In genomic region chr2:112139033-112139614, GRCh38 we compare ENCODE assay signal across 9 cellular contexts. TPM values are rescaled to one million over a fixed set of nuclear protein-coding genes. Genes with fewer than 3 reads are reported as not detected.
DNase-seq lines count a peak whose midpoint lies in the region; ATAC-seq and TF ChIP-seq lines count a peak whose summit lies in the region.
"Not testable (repeated sequence)": the region's sequence is repeated elsewhere in the genome, so short reads cannot be mapped to it uniquely, and the experiment has no call there.
"Had no signal": no experiment of that assay in that cellular context is flagged by ENCODE, and none has a peak within 500 bp of the region (broad histone marks: within the 10 kb centered on the region; RNA-seq: fewer than 3 reads in every experiment).

No MANE protein-coding gene starts in this region.

- not testable (repeated sequence) for ATAC-seq in left lobe of liver; thoracic aorta (ENCODE audit: insufficient number of reproducible peaks, low FRiP score, low read depth)

- H3K9me3 ChIP-seq in WERI-Rb-1 (ENCODE audit: severe bottlenecking); parathyroid adenoma (ENCODE audit: control insufficient read depth, low read length); thoracic aorta: not testable (repeated sequence)

- peak overlapping the region; percentile 68 for H3K4me2 ChIP-seq in parathyroid adenoma (ENCODE audit: low read length)

- DNase-seq in AG09309 (ENCODE audit: low read depth); H7; WERI-Rb-1; cardiac fibroblast (ENCODE audit: low read depth in 2 of 2); fibroblast of the aortic adventitia (ENCODE audit: low read depth); thoracic aorta (ENCODE audit: low spot score): not testable (repeated sequence)
- peak; percentile 68 for DNase-seq in left lobe of liver (ENCODE audit: low spot score)

- not testable (repeated sequence) for H3K9ac ChIP-seq in parathyroid adenoma

- H3K27ac ChIP-seq in WERI-Rb-1, thoracic aorta: not testable (repeated sequence)
- peak overlapping the region; percentile 61 for H3K27ac ChIP-seq in parathyroid adenoma

- H3K27me3 ChIP-seq in H7 (ENCODE audit: control insufficient read depth, insufficient read depth, low read length): peaks cover 45% of the 10 kb centered on the region
- not testable (repeated sequence) for H3K27me3 ChIP-seq in WERI-Rb-1 (ENCODE audit: insufficient read depth, low read depth, severe bottlenecking); parathyroid adenoma (ENCODE audit: control insufficient read depth, insufficient read depth, low read length); thoracic aorta (replicated peaks; ENCODE audit: insufficient read depth)

- not testable (repeated sequence) for H2AFZ ChIP-seq in parathyroid adenoma

- not testable (repeated sequence) for H3K4me1 ChIP-seq in parathyroid adenoma
- H3K4me1 ChIP-seq in thoracic aorta (ENCODE audit: control insufficient read depth in 1 of 2, low read depth in 2 of 2): peaks cover 0 to 15% of the 10 kb centered on the region in 2 donors

- not testable (repeated sequence) for H3K79me2 ChIP-seq in parathyroid adenoma

- H3K4me3 ChIP-seq in AG09309 (ENCODE audit: control insufficient read depth, low read depth, low read length) (peak overlapping the region; percentile 58), H7 (ENCODE audit: insufficient read depth, low read depth, low read length) (peak overlapping the region; percentile 56; the same call in 1 of the 2 replicates), WERI-Rb-1 (ENCODE audit: low read depth, low read length) (peak overlapping the region; percentile 61), cardiac fibroblast (replicated peaks in 1 of 2; ENCODE audit: low read depth in 2 of 2, low read length in 2 of 2) (peak overlapping the region; percentile 52 to 53), fibroblast of the aortic adventitia (ENCODE audit: low read depth, low read length) (peak overlapping the region; percentile 31), parathyroid adenoma (ENCODE audit: low read depth, low read length) (peak overlapping the region; percentile 31), thoracic aorta (peak overlapping the region; percentile 82)

- not testable (repeated sequence) for H3K36me3 ChIP-seq in H7 (replicated peaks; ENCODE audit: control insufficient read depth, insufficient read depth, low read length); parathyroid adenoma (ENCODE audit: control insufficient read depth, insufficient read depth, low read length); thoracic aorta
- H3K36me3 ChIP-seq in WERI-Rb-1: peaks cover 19% of the 10 kb centered on the region

- TF ChIP-seq CTCF in AG09309 (IDR thresholded peaks at IDR 0.05; ENCODE audit: control insufficient read depth, insufficient read depth, low read depth, low read length, missing control alignments); WERI-Rb-1 (IDR thresholded peaks at IDR 0.05; ENCODE audit: low read depth, low read length); cardiac fibroblast (IDR thresholded peaks at IDR 0.05; ENCODE audit: low read depth, low read length); fibroblast of the aortic adventitia (IDR thresholded peaks at IDR 0.05; ENCODE audit: insufficient read depth, low read length); parathyroid adenoma (IDR thresholded peaks at IDR 0.05); thoracic aorta (IDR thresholded peaks at IDR 0.05): not testable (repeated sequence)

RNA-seq across cellular contexts. Expression of gene FBLN7, which starts 0.9 kb away (rescaled TPM):
- total RNA-seq in H7 (2014; rRNA removed; shearing (Covaris generic)): 0.04 and 0.38 TPM in 2 replicates
- total RNA-seq in fibroblast of the aortic adventitia (ENCODE audit: low replicate concordance) (3.2 and 7.8 TPM in 2 replicates), left lobe of liver (5.1 TPM), thoracic aorta (10 to 100 TPM in 1 of 2 donors, 1 to 10 TPM in 1; 5.1 to 15.6 TPM)
- total RNA-seq: H4 had no signal

Comparison
In these comparisons a context has a peak if more than half of its experiments do, and no peak if none do; other contexts are left out.
1. H3K4me3 ChIP-seq: peak in every context shown above with its lines; median percentile 82 in thoracic aorta; 61 in WERI-Rb-1; 58 in AG09309; 56 in H7; 52 in cardiac fibroblast; 31 in fibroblast of the aortic adventitia; 31 in parathyroid adenoma.